ENCODE assay signal across 8 cellular contexts in genomic region chr17:36482611-36483504, GRCh38. TPM values are rescaled to one million over a fixed set of nuclear protein-coding genes. Genes with fewer than 3 reads are reported as not detected.
A peak's percentile ranks its signal among the peaks of the same experiment; 100 is the strongest.
DNase-seq lines count a peak whose midpoint lies in the region; ATAC-seq and TF ChIP-seq lines count a peak whose summit lies in the region.

No MANE protein-coding gene starts in this region.

- H3K4me3 Mint-ChIP-seq in mesothelial cell of epicardium = peak overlapping the region; percentile 36

- no peak for ATAC-seq in HG02623 (IDR thresholded peaks at IDR 0.05; ENCODE audit: unreplicated experiment)

- TF ChIP-seq CTCF in HL-60 (IDR thresholded peaks at IDR 0.05; ENCODE audit: insufficient read depth, low read length) = peak; percentile 90
- TF ChIP-seq CTCF in mesothelial cell of epicardium (IDR thresholded peaks at IDR 0.05; ENCODE audit: unreplicated experiment) = peak; percentile 88

- H3K4me1 Mint-ChIP-seq in mesothelial cell of epicardium = peaks cover 24% of the 10 kb centered on the region

- DNase-seq in DMS 273 (lab: John Stamatoyannopoulos, UW; ENCODE audit: unreplicated experiment) (peak; percentile 95), HL-60 (ENCODE audit: low read depth in 1 of 2, low spot score in 1 of 2) (peak; percentile 71 to 81), NOMO-1 (lab: John Stamatoyannopoulos, UW; ENCODE audit: unreplicated experiment in 2 of 2) (peak; percentile 76 to 82), epidermal melanocyte (ENCODE audit: insufficient read length, low spot score) (peak; percentile 81), mesothelial cell of epicardium (ENCODE audit: low spot score in 2 of 2, unreplicated experiment in 2 of 2) (peak; percentile 75 to 94)
- DNase-seq in activated CD8-positive, alpha-beta memory T cell treated with anti-CD3 and anti-CD28 coated beads, Interleukin-2, amount 50 U/mL, for 48 hours = peak; percentile 97
- peak; percentile 55 for DNase-seq in stimulated activated CD8-positive, alpha-beta memory T cell treated with anti-CD3 and anti-CD28 coated beads, Interleukin-12 subunit alpha, Interleukin-12 subunit beta, amount 100 ng/mL, for 24 hours (ENCODE audit: extremely low read depth)

- H3K27me3 Mint-ChIP-seq in mesothelial cell of epicardium (ENCODE audit: low read depth) = peaks cover 52% of the 10 kb centered on the region

- H3K4me3 ChIP-seq in HL-60 (replicated peaks; ENCODE audit: insufficient read depth, low read length) = peak overlapping the region; percentile 29

- no peak overlapping the region for H3K27ac Mint-ChIP-seq in mesothelial cell of epicardium

- no peaks in the 10 kb centered on the region for H3K9me3 Mint-ChIP-seq in mesothelial cell of epicardium

- no peak overlapping the region for H3K27ac ChIP-seq in HL-60 (replicated peaks)

- peaks cover 7% of the 10 kb centered on the region for H3K27me3 ChIP-seq in HL-60 (ENCODE audit: insufficient read depth, poor library complexity, severe bottlenecking)

- peaks cover 2% of the 10 kb centered on the region for H3K36me3 Mint-ChIP-seq in mesothelial cell of epicardium

RNA-seq across cellular contexts. Expression of gene ZNHIT3, which starts 3.6 kb away (rescaled TPM):
- total RNA-seq in mesothelial cell of epicardium = 34.8 to 37.2 TPM (median 35.6 TPM) in 3 replicates

RNA-seq across cellular contexts. Expression of gene MYO19, which starts 51.8 kb away (rescaled TPM):
- 77.3 to 82.8 TPM (median 82.4 TPM) in 3 replicates for total RNA-seq in mesothelial cell of epicardium

RNA-seq across cellular contexts. Expression of gene PIGW, which starts 51.9 kb away (rescaled TPM):
- total RNA-seq in mesothelial cell of epicardium = 8.8 to 10.0 TPM (median 9.3 TPM) in 3 replicates
